ENCODE assay signal across 29 cellular contexts in genomic region chr6:77822265-77822664, GRCh38.
"Had no signal": no experiment of that assay in that cellular context is flagged by ENCODE, and none has a peak within 500 bp of the region (broad histone marks: within the 10 kb centered on the region; RNA-seq: fewer than 3 reads in every experiment).

No MANE protein-coding gene starts in this region.

- H3K4me3 ChIP-seq: stomach, suprapubic skin, testis, thoracic aorta, thyroid gland, tibial artery, tibial nerve, transverse colon, upper lobe of left lung, upper lobe of right lung, uterus, vagina had no signal

- H3K27ac ChIP-seq: stomach, suprapubic skin, testis, thoracic aorta, thyroid gland, tibial artery, tibial nerve, transverse colon, upper lobe of left lung, upper lobe of right lung, uterus, vagina had no signal

- H3K27ac Mint-ChIP-seq: stimulated activated effector memory CD8-positive, alpha-beta T cell treated with anti-CD3 and anti-CD28 coated beads, Interleukin-12 subunit alpha, Interleukin-12 subunit beta, amount 100 ng/mL, for 72 hours; stimulated activated memory B cell treated with anti-CD40 and anti-IgM and Interleukin-4, amounts not matched to agents 10 μg/mL and 1 μg/mL and 100 μg/mL, for 72 hours; stimulated activated naive B cell treated with anti-CD40 and anti-IgM and Interleukin-4, amounts not matched to agents 10 μg/mL and 1 μg/mL and 100 μg/mL, for 72 hours; stimulated activated naive CD8-positive, alpha-beta T cell treated with anti-CD3 and anti-CD28 coated beads, Interleukin-15, amount 100 ng/mL, for 72 hours; stimulated activated naive CD8-positive, alpha-beta T cell treated with anti-CD3 and anti-CD28 coated beads, Interleukin-15, Interleukin-2, amounts not matched to agents 100 ng/mL and 50 ng/mL, for 24 hours; type B pancreatic cell had no signal

- H3K27me3 Mint-ChIP-seq: stimulated activated memory B cell treated with anti-CD40 and anti-IgM and Interleukin-4, amounts not matched to agents 10 μg/mL and 1 μg/mL and 100 μg/mL, for 72 hours; stimulated activated naive B cell treated with anti-CD40 and anti-IgM and Interleukin-4, amounts not matched to agents 10 μg/mL and 1 μg/mL and 100 μg/mL, for 72 hours; stimulated activated naive CD8-positive, alpha-beta T cell treated with anti-CD3 and anti-CD28 coated beads, Interleukin-15, amount 100 ng/mL, for 72 hours; stimulated activated naive CD8-positive, alpha-beta T cell treated with anti-CD3 and anti-CD28 coated beads, Interleukin-15, Interleukin-2, amounts not matched to agents 100 ng/mL and 50 ng/mL, for 24 hours; type B pancreatic cell had no signal

- ATAC-seq: stimulated activated effector memory CD8-positive, alpha-beta T cell treated with anti-CD3 and anti-CD28 coated beads, Interleukin-12 subunit alpha, Interleukin-12 subunit beta, amount 100 ng/mL, for 72 hours; stimulated activated memory B cell treated with anti-CD40 and anti-IgM and Interleukin-4, amounts not matched to agents 10 μg/mL and 1 μg/mL and 100 μg/mL, for 72 hours; stimulated activated naive B cell treated with anti-CD40 and anti-IgM and Interleukin-4, amounts not matched to agents 10 μg/mL and 1 μg/mL and 100 μg/mL, for 72 hours; stimulated activated naive CD8-positive, alpha-beta T cell treated with anti-CD3 and anti-CD28 coated beads, Interleukin-15, amount 100 ng/mL, for 72 hours; stimulated activated naive CD8-positive, alpha-beta T cell treated with anti-CD3 and anti-CD28 coated beads, Interleukin-15, Interleukin-2, amounts not matched to agents 100 U/mL and 50 U/mL, for 24 hours; upper lobe of right lung had no signal

- H3K4me1 ChIP-seq: stomach, suprapubic skin, testis, thyroid gland, tibial artery, tibial nerve, transverse colon, upper lobe of left lung, upper lobe of right lung, uterus, vagina had no signal

- H3K4me3 Mint-ChIP-seq: stimulated activated effector memory CD8-positive, alpha-beta T cell treated with anti-CD3 and anti-CD28 coated beads, Interleukin-12 subunit alpha, Interleukin-12 subunit beta, amount 100 ng/mL, for 72 hours; stimulated activated memory B cell treated with anti-CD40 and anti-IgM and Interleukin-4, amounts not matched to agents 10 μg/mL and 1 μg/mL and 100 μg/mL, for 72 hours; stimulated activated naive B cell treated with anti-CD40 and anti-IgM and Interleukin-4, amounts not matched to agents 10 μg/mL and 1 μg/mL and 100 μg/mL, for 72 hours; stimulated activated naive CD8-positive, alpha-beta T cell treated with anti-CD3 and anti-CD28 coated beads, Interleukin-15, amount 100 ng/mL, for 72 hours; stimulated activated naive CD8-positive, alpha-beta T cell treated with anti-CD3 and anti-CD28 coated beads, Interleukin-15, Interleukin-2, amounts not matched to agents 100 ng/mL and 50 ng/mL, for 24 hours; type B pancreatic cell had no signal

- H3K9me3 Mint-ChIP-seq: stimulated activated memory B cell treated with anti-CD40 and anti-IgM and Interleukin-4, amounts not matched to agents 10 μg/mL and 1 μg/mL and 100 μg/mL, for 72 hours; stimulated activated naive B cell treated with anti-CD40 and anti-IgM and Interleukin-4, amounts not matched to agents 10 μg/mL and 1 μg/mL and 100 μg/mL, for 72 hours; stimulated activated naive CD8-positive, alpha-beta T cell treated with anti-CD3 and anti-CD28 coated beads, Interleukin-15, amount 100 ng/mL, for 72 hours; type B pancreatic cell had no signal

- H3K36me3 Mint-ChIP-seq: stimulated activated effector memory CD8-positive, alpha-beta T cell treated with anti-CD3 and anti-CD28 coated beads, Interleukin-12 subunit alpha, Interleukin-12 subunit beta, amount 100 ng/mL, for 72 hours; stimulated activated memory B cell treated with anti-CD40 and anti-IgM and Interleukin-4, amounts not matched to agents 10 μg/mL and 1 μg/mL and 100 μg/mL, for 72 hours; stimulated activated naive B cell treated with anti-CD40 and anti-IgM and Interleukin-4, amounts not matched to agents 10 μg/mL and 1 μg/mL and 100 μg/mL, for 72 hours; type B pancreatic cell had no signal

- FAIRE-seq: urothelium cell line had no signal

- H3K9me3 ChIP-seq: stomach, suprapubic skin, testis, thoracic aorta, thyroid gland, tibial artery, tibial nerve, transverse colon, upper lobe of left lung, upper lobe of right lung, uterus, vagina had no signal

- DNase-seq: stimulated activated CD4-positive, alpha-beta T cell treated with anti-CD3 and anti-CD28 coated beads, Interleukin-2, amount 100 ng/mL, for 48 hours; stimulated activated CD4-positive, alpha-beta T cell treated with anti-CD3 and anti-CD28 coated beads, Interleukin-4, amount 100 ng/mL, for 1 hour; stimulated activated CD4-positive, alpha-beta T cell treated with anti-CD3 and anti-CD28 coated beads, Interleukin-4, amount 100 ng/mL, for 24 hours; stimulated activated CD4-positive, alpha-beta T cell treated with anti-CD3 and anti-CD28 coated beads, Interleukin-4, amount 100 ng/mL, for 4 hours; stimulated activated CD8-positive, alpha-beta memory T cell treated with anti-CD3 and anti-CD28 coated beads, Interleukin-4, amount 100 ng/mL, for 48 hours; stimulated activated naive B cell treated with anti-CD40 and anti-IgM and Interleukin-4, amounts not matched to agents 10 μg/mL and 1 μg/mL and 100 μg/mL, for 72 hours; stimulated activated naive CD4-positive, alpha-beta T cell; stimulated activated naive CD4-positive, alpha-beta T cell treated with Interleukin-2 at 50 U/mL for 16 hours; stimulated activated naive CD8-positive, alpha-beta T cell treated with anti-CD3 and anti-CD28 coated beads, Interleukin-15, amount 100 ng/mL, for 72 hours; stimulated activated naive CD8-positive, alpha-beta T cell treated with anti-CD3 and anti-CD28 coated beads, Interleukin-15, Interleukin-2, amounts not matched to agents 100 U/mL and 50 U/mL, for 24 hours; stomach; substantia nigra; testis; thyroid gland; tibial artery; transverse colon; trophoblast cell; upper lobe of left lung; upper lobe of right lung; uterus had no signal

- H3K27me3 ChIP-seq: stomach, suprapubic skin, testis, thyroid gland, tibial artery, tibial nerve, transverse colon, upper lobe of left lung, upper lobe of right lung, uterus, vagina had no signal

- H3K36me3 ChIP-seq: stomach, suprapubic skin, thoracic aorta, thyroid gland, tibial artery, tibial nerve, transverse colon, upper lobe of left lung, upper lobe of right lung, uterus, vagina had no signal

- H3K4me1 Mint-ChIP-seq: stimulated activated effector memory CD8-positive, alpha-beta T cell treated with anti-CD3 and anti-CD28 coated beads, Interleukin-12 subunit alpha, Interleukin-12 subunit beta, amount 100 ng/mL, for 72 hours; stimulated activated memory B cell treated with anti-CD40 and anti-IgM and Interleukin-4, amounts not matched to agents 10 μg/mL and 1 μg/mL and 100 μg/mL, for 72 hours; stimulated activated naive B cell treated with anti-CD40 and anti-IgM and Interleukin-4, amounts not matched to agents 10 μg/mL and 1 μg/mL and 100 μg/mL, for 72 hours; stimulated activated naive CD8-positive, alpha-beta T cell treated with anti-CD3 and anti-CD28 coated beads, Interleukin-15, amount 100 ng/mL, for 72 hours had no signal
